ENCODE assay signal across 8 cellular contexts in the genomic region with DNA sequence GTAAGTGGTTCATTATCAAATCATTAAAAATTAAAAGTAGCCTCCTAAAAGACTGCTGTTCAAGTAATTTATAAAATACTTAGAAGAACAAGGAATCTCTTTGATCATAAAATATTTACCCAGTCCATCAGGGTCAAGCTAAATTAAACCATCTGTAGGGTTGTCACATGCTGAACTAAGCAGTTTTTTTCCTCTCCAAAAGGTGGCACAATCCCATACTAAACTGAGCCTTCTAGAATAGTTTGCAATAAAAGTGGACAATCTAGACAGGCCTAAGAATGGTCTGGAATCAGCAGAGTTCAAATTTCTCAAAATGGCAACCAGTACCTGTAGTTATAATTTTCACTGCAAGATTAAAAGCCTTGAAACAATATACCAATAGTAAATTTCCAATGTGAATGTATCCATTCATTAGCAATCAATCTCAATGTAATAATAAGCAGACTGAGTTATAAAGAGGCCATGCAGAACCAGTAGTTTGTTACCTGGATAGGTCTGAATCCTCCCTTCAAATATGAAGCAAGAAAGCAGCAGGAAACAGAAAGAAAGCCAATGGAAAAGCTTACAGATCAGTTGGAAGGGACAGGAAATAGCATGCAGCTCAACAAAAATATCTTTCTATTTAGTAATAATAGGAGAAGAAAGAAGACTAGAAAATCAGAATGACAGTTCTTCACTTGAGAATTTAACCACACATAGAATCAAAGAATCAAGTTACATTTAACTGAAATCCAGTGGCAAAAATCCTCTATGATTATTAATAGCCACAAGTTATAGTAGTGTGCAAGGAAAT.
DNase-seq lines count a peak whose midpoint lies in the region; ATAC-seq and TF ChIP-seq lines count a peak whose summit lies in the region.

No MANE protein-coding gene starts in this region.

- H3K4me1 ChIP-seq in liver (ENCODE audit: control insufficient read depth in 4 of 4, insufficient read depth in 4 of 4, low read length in 3 of 4) (peaks cover 0 to 2% (median under 1%) of the 10 kb centered on the region in 4 donors), ovary (ENCODE audit: insufficient read depth) (no peaks in the 10 kb centered on the region)

- intact Hi-C loops in MCF 10A (cut with micrococcal nuclease): loop anchor here (1.0 kb wide), 1 partner anchor 213 kb away; no protein-coding TSS in a partner anchor
- intact Hi-C loops in ovary (cut with DNase I): loop anchor here in 2 of 4 donors (2.0 to 10.0 kb wide), 2 partner anchors 31 to 213 kb away; no protein-coding TSS in a partner anchor

- no peak overlapping the region for H3K27ac Mint-ChIP-seq in MCF 10A (ENCODE audit: low read depth, unreplicated experiment)

- BruUV-seq in MCF 10A (replicated peaks; lab: Mats Ljungman, UMichigan): no TSS peak

- H3K27me3 Mint-ChIP-seq in MCF 10A (ENCODE audit: insufficient read depth, unreplicated experiment): no peaks in the 10 kb centered on the region

- CTCF ChIA-PET in MCF 10A (lab: Yijun Ruan, JAX): interaction anchor here (0.5 to 3.8 kb wide), 6 partner anchors 10 to 213 kb away, joined by 3 to 18 read pairs (median 4); no protein-coding TSS in a partner anchor

- H3K27me3 ChIP-seq in liver (ENCODE audit: control insufficient read depth in 4 of 4, insufficient read depth in 4 of 4, low read length in 3 of 4): no peaks in the 10 kb centered on the region
- H3K27me3 ChIP-seq in ovary: no peaks in the 10 kb centered on the region

- no peak for TF ChIP-seq EP300 in ovary (IDR thresholded peaks at IDR 0.05)

- no peaks in the 10 kb centered on the region for H3K9me3 Mint-ChIP-seq in MCF 10A (ENCODE audit: unreplicated experiment)

- TF ChIP-seq POLR2A in ovary (IDR thresholded peaks at IDR 0.05): no peak

- POLR2A ChIA-PET in MCF 10A (lab: Yijun Ruan, JAX): interaction anchor here (1.1 to 1.9 kb wide), 3 partner anchors 10 to 213 kb away, joined by 4 to 9 read pairs (median 4); no protein-coding TSS in a partner anchor

- peaks cover 5% of the 10 kb centered on the region for H3K4me1 Mint-ChIP-seq in MCF 10A (ENCODE audit: insufficient read depth, unreplicated experiment)

- ATAC-seq in HG03045 (IDR thresholded peaks at IDR 0.05; ENCODE audit: unreplicated experiment): no peak

- peak overlapping the region in 1 of 2 donors; percentile 31 for H3K27ac ChIP-seq in liver (ENCODE audit: low read depth in 1 of 2, low read length in 2 of 2)
- no peak overlapping the region for H3K27ac ChIP-seq in ovary

- H3K4me3 Mint-ChIP-seq in MCF 10A (ENCODE audit: unreplicated experiment): no peak overlapping the region

- no peak for TF ChIP-seq CTCF in MCF 10A (IDR thresholded peaks at IDR 0.05; ENCODE audit: unreplicated experiment)
- TF ChIP-seq CTCF in liver (IDR thresholded peaks at IDR 0.05; ENCODE audit: low read depth, low read length, missing input control): peak; percentile 54
- TF ChIP-seq CTCF in ovary (IDR thresholded peaks at IDR 0.05): no peak

- H3K4me3 ChIP-seq in liver (ENCODE audit: low read depth in 1 of 3, low read length in 3 of 3) (no peak overlapping the region), ovary (no peak overlapping the region)

- H3K9me3 ChIP-seq in liver (ENCODE audit: control insufficient read depth in 4 of 4, low read length in 3 of 4): no peaks in the 10 kb centered on the region
- H3K9me3 ChIP-seq in ovary: no peaks in the 10 kb centered on the region

- TF ChIP-seq RAD21 in liver (IDR thresholded peaks at IDR 0.05): peak; percentile 79 to 82

- H3K36me3 ChIP-seq in liver (ENCODE audit: control insufficient read depth in 4 of 4, insufficient read depth in 3 of 4, low read depth in 1 of 4, low read length in 3 of 4): no peaks in the 10 kb centered on the region
- no peaks in the 10 kb centered on the region for H3K36me3 ChIP-seq in ovary

- peak overlapping the region in 1 of 2 donors; percentile 13 for H3K9ac ChIP-seq in liver (ENCODE audit: low read depth in 1 of 2, low read length in 2 of 2)

- H3K36me3 Mint-ChIP-seq in MCF 10A (ENCODE audit: insufficient read depth, unreplicated experiment): peaks cover 14% of the 10 kb centered on the region

- peak; percentile 18 for DNase-seq in AG20443 (ENCODE audit: low spot score)
- DNase-seq in HT-29 (ENCODE audit: low spot score): peak; percentile 44
- peak; percentile 40 for DNase-seq in MCF 10A (ENCODE audit: unreplicated experiment)
- DNase-seq in LoVo (ENCODE audit: low spot score): no peak
- DNase-seq in SKM-1 treated with dmso at 0.1 percent for 144 hours (lab: John Stamatoyannopoulos, UW; ENCODE audit: unreplicated experiment): no peak
- no peak for DNase-seq in ovary

TF ChIP-seq in liver, 16 proteins besides CTCF, POLR2A, EP300 and RAD21:
- TF ChIP-seq RXRA (IDR thresholded peaks at IDR 0.05): peak in 1 of 2 donors; percentile 23
- peak; percentile 4 to 33 for TF ChIP-seq HNF4A (conservative IDR thresholded peaks at IDR 0.05)
- no peak for TF ChIP-seq NR2F2 (IDR thresholded peaks at IDR 0.05)
- no peak for TF ChIP-seq JUND (IDR thresholded peaks at IDR 0.05)
- peak; percentile 17 for TF ChIP-seq YY1 (IDR thresholded peaks at IDR 0.05)

Comparison
In these comparisons a context has a peak if more than half of its experiments do, and no peak if none do; other contexts are left out.
1. DNase-seq: peak in AG20443 (single experiment), HT-29 (single experiment) and MCF 10A (single experiment); none in LoVo (single experiment), SKM-1 treated with dmso at 0.1 percent for 144 hours (single experiment) and ovary (0 of 5).